ENCODE assay signal across 7 cellular contexts in the genomic region with DNA sequence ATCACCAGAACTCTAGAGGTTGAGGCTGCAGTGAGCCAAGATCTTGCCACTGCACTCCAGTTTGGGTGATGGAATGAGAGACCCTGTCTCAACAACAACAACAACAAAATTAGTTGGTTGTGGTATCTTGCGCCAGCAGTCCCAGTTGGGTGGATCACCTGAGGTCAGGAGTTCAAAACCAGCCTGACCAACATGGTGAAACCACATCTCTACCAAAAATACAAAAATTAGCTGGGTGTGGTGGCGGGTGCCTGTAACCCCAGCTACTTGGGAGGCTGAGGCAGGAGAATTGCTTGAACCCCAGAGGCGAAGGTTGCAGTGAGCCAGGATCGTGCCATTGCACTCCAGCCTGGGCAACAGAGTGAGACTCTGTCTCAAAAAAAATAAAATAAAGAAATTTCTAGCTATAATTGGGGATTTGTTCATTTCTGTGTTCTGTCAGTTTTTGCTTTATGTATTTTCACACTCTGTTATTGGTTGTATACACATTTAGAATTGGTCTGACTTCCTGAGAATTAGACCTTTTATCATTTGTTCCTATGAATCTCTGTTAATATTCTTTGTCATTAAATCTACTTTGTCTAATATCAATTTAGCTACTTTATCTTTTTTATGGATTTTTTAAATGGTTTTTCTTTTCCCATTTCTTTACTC. TPM values are rescaled to one million over a fixed set of nuclear protein-coding genes. Genes with fewer than 3 reads are reported as not detected.
DNase-seq lines count a peak whose midpoint lies in the region; ATAC-seq and TF ChIP-seq lines count a peak whose summit lies in the region.
"Not testable (repeated sequence)": the region's sequence is repeated elsewhere in the genome, so short reads cannot be mapped to it uniquely, and the experiment has no call there.

No MANE protein-coding gene starts in this region.

- not testable (repeated sequence) for H2AFZ ChIP-seq in HCT116 (ENCODE audit: low read depth, low read length, poor library complexity, severe bottlenecking); osteoblast (ENCODE audit: low read length)

- CTCF ChIA-PET in HCT116 (lab: Charles Lee), result interaction anchor here (1.0 kb wide), 1 partner anchor 24 kb away, joined by 3 read pairs; no protein-coding TSS in a partner anchor

- H4K20me1 ChIP-seq in HCT116 (ENCODE audit: insufficient read depth); osteoblast (ENCODE audit: insufficient read depth, low read length): not testable (repeated sequence)

- TF ChIP-seq CTCF in HCT116 (IDR thresholded peaks at IDR 0.05 in 2 of 3, conservative IDR thresholded peaks at IDR 0.05 in 1 of 3; ENCODE audit: borderline replicate concordance in 1 of 3, insufficient read depth in 1 of 3, low read depth in 2 of 3, low read length in 2 of 3); left lung (IDR thresholded peaks at IDR 0.05); osteoblast (IDR thresholded peaks at IDR 0.05; ENCODE audit: extremely low read depth, low read depth, low read length): not testable (repeated sequence)

- not testable (repeated sequence) for DNase-seq in HCT116 (ENCODE audit: low read depth, low spot score); activated T-cell treated with anti-CD3 and anti-CD28 coated beads, Interleukin-2, amount 50 U/mL, for 24 hours; activated naive CD4-positive, alpha-beta T cell treated with anti-CD3 and anti-CD28 coated beads, Interleukin-2, amount 50 U/mL, for 72 hours (ENCODE audit: low spot score in 2 of 2); left lung; osteoblast (ENCODE audit: insufficient read length, low spot score, missing footprints); stimulated activated naive B cell treated with anti-CD40 and anti-IgM and Interleukin-4, amounts not matched to agents 10 μg/mL and 1 μg/mL and 100 μg/mL, for 72 hours

- H3K9me3 ChIP-seq in HCT116 (ENCODE audit: control insufficient read depth in 1 of 2, insufficient read depth in 1 of 2, low read depth in 1 of 2, low read length in 2 of 2); left lung; osteoblast (ENCODE audit: low read depth, low read length): not testable (repeated sequence)

- not testable (repeated sequence) for H3K9me2 ChIP-seq in HCT116 (ENCODE audit: insufficient read depth)

- not testable (repeated sequence) for H3K9ac ChIP-seq in HCT116 (ENCODE audit: low read length)

- POLR2A ChIA-PET in HCT116 (lab: Charles Lee), result interaction anchor here (0.9 to 9.8 kb wide), 3 partner anchors 27 to 86 kb away, joined by 3 to 132 read pairs (median 3); no protein-coding TSS in a partner anchor

- BruUV-seq in HCT116 (replicated peaks; lab: Mats Ljungman, UMichigan), result not testable (repeated sequence)

- H3K27ac ChIP-seq in HCT116 (ENCODE audit: low read depth, low read length), result peak overlapping the region; percentile 91; the same call in 1 of the 2 replicates
- H3K27ac ChIP-seq in left lung, result peak overlapping the region; percentile 37 to 69
- peak overlapping the region; percentile 17 for H3K27ac ChIP-seq in osteoblast (ENCODE audit: low read depth, low read length)

- not testable (repeated sequence) for ATAC-seq in HCT116; activated naive CD4-positive, alpha-beta T cell treated with anti-CD3 and anti-CD28 coated beads, Interleukin-2, amount 50 U/mL, for 72 hours; left lung; stimulated activated naive B cell treated with anti-CD40 and anti-IgM and Interleukin-4, amounts not matched to agents 10 μg/mL and 1 μg/mL and 100 μg/mL, for 72 hours (replicated peaks)

- not testable (repeated sequence) for H3K27me3 ChIP-seq in HCT116 (ENCODE audit: insufficient read depth, low read length); left lung; osteoblast (ENCODE audit: insufficient read depth, low read length)

- H3K9me3 Mint-ChIP-seq in T-helper 1 cell treated with Interleukin-12 subunit alpha and Interleukin-12 subunit beta and Interleukin-4 antibody, amounts not matched to agents 30 μg/mL and 1 μg/mL, for 36 hours, result peaks cover 18% of the 10 kb centered on the region
- H3K9me3 Mint-ChIP-seq in activated T-cell treated with anti-CD3 and anti-CD28 coated beads, Interleukin-2, amount 50 U/mL, for 24 hours; activated naive CD4-positive, alpha-beta T cell treated with anti-CD3 and anti-CD28 coated beads, Interleukin-2, amount 50 U/mL, for 72 hours; stimulated activated naive B cell treated with anti-CD40 and anti-IgM and Interleukin-4, amounts not matched to agents 10 μg/mL and 1 μg/mL and 100 μg/mL, for 72 hours: not testable (repeated sequence)

- not testable (repeated sequence) for TF ChIP-seq RAD21 in HCT116 (IDR thresholded peaks at IDR 0.05; ENCODE audit: low read depth)

- H3K4me2 ChIP-seq in HCT116 (ENCODE audit: low read length); osteoblast (ENCODE audit: insufficient read depth, low read length): not testable (repeated sequence)

- RAD21 ChIA-PET in HCT116 (lab: Charles Lee; ENCODE audit: low non-redundant PET in 1 of 2, low total read pairs in 2 of 2, uncharacterized antibody in 2 of 2, unreplicated experiment in 2 of 2), result not testable (repeated sequence)

- H3K79me2 ChIP-seq in HCT116 (ENCODE audit: insufficient read depth, low read length), result peaks cover 40% of the 10 kb centered on the region
- H3K79me2 ChIP-seq in osteoblast (ENCODE audit: insufficient read depth, low read length), result peaks cover 32% of the 10 kb centered on the region

- H3K27me3 Mint-ChIP-seq in T-helper 1 cell treated with Interleukin-12 subunit alpha and Interleukin-12 subunit beta and Interleukin-4 antibody, amounts not matched to agents 30 μg/mL and 1 μg/mL, for 36 hours (ENCODE audit: low read depth); activated T-cell treated with anti-CD3 and anti-CD28 coated beads, Interleukin-2, amount 50 U/mL, for 24 hours; stimulated activated naive B cell treated with anti-CD40 and anti-IgM and Interleukin-4, amounts not matched to agents 10 μg/mL and 1 μg/mL and 100 μg/mL, for 72 hours: not testable (repeated sequence)

- H3K4me1 Mint-ChIP-seq in T-helper 1 cell treated with Interleukin-12 subunit alpha and Interleukin-12 subunit beta and Interleukin-4 antibody, amounts not matched to agents 30 μg/mL and 1 μg/mL, for 36 hours (ENCODE audit: low read depth), result peaks cover 62% of the 10 kb centered on the region
- peaks cover 79% of the 10 kb centered on the region for H3K4me1 Mint-ChIP-seq in activated T-cell treated with anti-CD3 and anti-CD28 coated beads, Interleukin-2, amount 50 U/mL, for 24 hours (ENCODE audit: low read depth)
- peaks cover 27 to 69% of the 10 kb centered on the region in 2 donors for H3K4me1 Mint-ChIP-seq in stimulated activated naive B cell treated with anti-CD40 and anti-IgM and Interleukin-4, amounts not matched to agents 10 μg/mL and 1 μg/mL and 100 μg/mL, for 72 hours

- H3K4me3 Mint-ChIP-seq in T-helper 1 cell treated with Interleukin-12 subunit alpha and Interleukin-12 subunit beta and Interleukin-4 antibody, amounts not matched to agents 30 μg/mL and 1 μg/mL, for 36 hours; activated T-cell treated with anti-CD3 and anti-CD28 coated beads, Interleukin-2, amount 50 U/mL, for 24 hours: not testable (repeated sequence)
- peak overlapping the region in 1 of 2 donors; percentile 39 for H3K4me3 Mint-ChIP-seq in stimulated activated naive B cell treated with anti-CD40 and anti-IgM and Interleukin-4, amounts not matched to agents 10 μg/mL and 1 μg/mL and 100 μg/mL, for 72 hours

- intact Hi-C loops in HCT116 (cut with micrococcal nuclease); left lung (cut with DNase I): not testable (repeated sequence)

- H3K4me3 ChIP-seq in HCT116 (replicated peaks in 1 of 2; ENCODE audit: low read depth in 1 of 2, low read length in 2 of 2); left lung; osteoblast (ENCODE audit: insufficient read depth, low read length): not testable (repeated sequence)

- peak overlapping the region; percentile 21 for H3K27ac Mint-ChIP-seq in T-helper 1 cell treated with Interleukin-12 subunit alpha and Interleukin-12 subunit beta and Interleukin-4 antibody, amounts not matched to agents 30 μg/mL and 1 μg/mL, for 36 hours
- H3K27ac Mint-ChIP-seq in activated T-cell treated with anti-CD3 and anti-CD28 coated beads, Interleukin-2, amount 50 U/mL, for 24 hours, result peak overlapping the region; percentile 99
- peak overlapping the region; percentile 99 to 100 for H3K27ac Mint-ChIP-seq in activated naive CD4-positive, alpha-beta T cell treated with anti-CD3 and anti-CD28 coated beads, Interleukin-2, amount 50 U/mL, for 72 hours
- peak overlapping the region; percentile 96 for H3K27ac Mint-ChIP-seq in stimulated activated naive B cell treated with anti-CD40 and anti-IgM and Interleukin-4, amounts not matched to agents 10 μg/mL and 1 μg/mL and 100 μg/mL, for 72 hours

- not testable (repeated sequence) for TF ChIP-seq POLR2A in HCT116 (IDR thresholded peaks at IDR 0.05; ENCODE audit: borderline replicate concordance, extremely low read depth, insufficient read depth, insufficient read length)

- H3K36me3 ChIP-seq in HCT116 (ENCODE audit: control insufficient read depth in 1 of 2, insufficient read depth in 2 of 2, low read length in 2 of 2), result peaks cover 0 to 28% of the 10 kb centered on the region in 2 experiments; a peak in 2 of 4 replicates
- peaks cover 0 to 16% of the 10 kb centered on the region in 2 donors for H3K36me3 ChIP-seq in left lung
- H3K36me3 ChIP-seq in osteoblast (ENCODE audit: insufficient read depth, low read length), result not testable (repeated sequence)

- peaks cover 36% of the 10 kb centered on the region for H3K36me3 Mint-ChIP-seq in T-helper 1 cell treated with Interleukin-12 subunit alpha and Interleukin-12 subunit beta and Interleukin-4 antibody, amounts not matched to agents 30 μg/mL and 1 μg/mL, for 36 hours (ENCODE audit: low read depth)
- H3K36me3 Mint-ChIP-seq in activated T-cell treated with anti-CD3 and anti-CD28 coated beads, Interleukin-2, amount 50 U/mL, for 24 hours (ENCODE audit: low read depth), result peaks cover 81% of the 10 kb centered on the region
- H3K36me3 Mint-ChIP-seq in activated naive CD4-positive, alpha-beta T cell treated with anti-CD3 and anti-CD28 coated beads, Interleukin-2, amount 50 U/mL, for 72 hours, result peaks cover 37 to 58% of the 10 kb centered on the region in 2 donors
- H3K36me3 Mint-ChIP-seq in stimulated activated naive B cell treated with anti-CD40 and anti-IgM and Interleukin-4, amounts not matched to agents 10 μg/mL and 1 μg/mL and 100 μg/mL, for 72 hours, result peaks cover 30 to 46% of the 10 kb centered on the region in 2 donors

- H3K4me1 ChIP-seq in HCT116 (ENCODE audit: control insufficient read depth in 1 of 2, insufficient read depth in 2 of 2, low read length in 2 of 2), result peaks cover 67 to 77% of the 10 kb centered on the region in 2 experiments
- H3K4me1 ChIP-seq in left lung, result peaks cover 33 to 78% of the 10 kb centered on the region in 2 donors
- peaks cover 65% of the 10 kb centered on the region for H3K4me1 ChIP-seq in osteoblast (ENCODE audit: insufficient read depth, low read length)

RNA-seq across cellular contexts. Expression of a gene that starts 51.7 kb away (rescaled TPM):
- total RNA-seq in HCT116 (2021; ENCODE audit: unreplicated experiment), result 366 TPM
- 92.7 and 130 TPM in 2 replicates for polyA plus RNA-seq in HCT116 (2012)
- total RNA-seq in activated naive CD4-positive, alpha-beta T cell treated with anti-CD3 and anti-CD28 coated beads, Interleukin-2, amount 50 U/mL, for 72 hours, result 100 to 1,000 TPM; 344 to 725 TPM
- total RNA-seq in left lung, result 100 to 1,000 TPM; 306 to 343 TPM
- total RNA-seq in osteoblast, result 415 and 445 TPM in 2 replicates

RNA-seq across cellular contexts. Expression of a gene that starts 51.9 kb away (rescaled TPM):
- total RNA-seq in HCT116 (2021; ENCODE audit: unreplicated experiment) (59.6 TPM), left lung (10 to 100 TPM; 15.4 to 23.9 TPM), osteoblast (8.0 and 14.7 TPM in 2 replicates)
- polyA plus RNA-seq in HCT116 (2012), result 66.3 and 70.0 TPM in 2 replicates
- total RNA-seq in activated naive CD4-positive, alpha-beta T cell treated with anti-CD3 and anti-CD28 coated beads, Interleukin-2, amount 50 U/mL, for 72 hours, result 10 to 100 TPM; 18.9 to 42.8 TPM

Comparison
In these comparisons a context has a peak if more than half of its experiments do, and no peak if none do; other contexts are left out.
1. H3K27ac ChIP-seq: peak in every context shown above with its lines; median percentile 91 in HCT116; 53 in left lung; 17 in osteoblast.
2. H3K27ac Mint-ChIP-seq: peak in every context shown above with its lines; median percentile 100 in activated naive CD4-positive, alpha-beta T cell treated with anti-CD3 and anti-CD28 coated beads, Interleukin-2, amount 50 U/mL, for 72 hours; 99 in activated T-cell treated with anti-CD3 and anti-CD28 coated beads, Interleukin-2, amount 50 U/mL, for 24 hours; 96 in stimulated activated naive B cell treated with anti-CD40 and anti-IgM and Interleukin-4, amounts not matched to agents 10 μg/mL and 1 μg/mL and 100 μg/mL, for 72 hours; 21 in T-helper 1 cell treated with Interleukin-12 subunit alpha and Interleukin-12 subunit beta and Interleukin-4 antibody, amounts not matched to agents 30 μg/mL and 1 μg/mL, for 36 hours.